Comparison of ENCODE assay signal across 9 cellular contexts in the genomic region with DNA sequence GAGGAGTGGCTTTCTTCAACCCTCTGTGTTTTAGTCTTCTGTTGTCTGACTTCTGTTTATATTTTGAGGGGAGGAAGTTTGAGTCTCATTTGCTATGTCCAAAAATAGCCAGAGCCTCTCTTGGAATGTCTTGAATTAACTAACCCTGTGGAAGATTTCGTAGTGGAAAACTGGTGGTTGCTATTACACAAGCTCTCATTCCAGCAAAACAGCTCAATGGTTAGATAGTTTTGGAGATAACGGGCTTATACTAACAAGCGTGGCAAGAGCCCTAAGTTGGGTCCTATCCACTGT. TPM values are rescaled to one million over a fixed set of nuclear protein-coding genes. Genes with fewer than 3 reads are reported as not detected.
A peak's percentile ranks its signal among the peaks of the same experiment; 100 is the strongest.
DNase-seq lines count a peak whose midpoint lies in the region; ATAC-seq and TF ChIP-seq lines count a peak whose summit lies in the region.
"Had no signal": no experiment of that assay in that cellular context is flagged by ENCODE, and none has a peak within 500 bp of the region (broad histone marks: within the 10 kb centered on the region; RNA-seq: fewer than 3 reads in every experiment).

No MANE protein-coding gene starts in this region.

- 0% methylated on average over 3 of the region's 3 CpGs for WGBS in mammary epithelial cell (ENCODE audit: low coverage, missing lambda C conversion rate)

- DNase-seq in H7 (no peak), mammary epithelial cell (no peak), skeletal muscle cell (ENCODE audit: low read depth) (no peak), amygdala (lab: John Stamatoyannopoulos, UW) (no peak), AG08395 (ENCODE audit: low spot score) (no peak)
- DNase-seq: activated naive CD4-positive, alpha-beta T cell had no signal

- H2AFZ ChIP-seq in mammary epithelial cell (ENCODE audit: low read depth, low read length): peak overlapping the region; percentile 73

- ATAC-seq in GM21737 (IDR thresholded peaks at IDR 0.05; ENCODE audit: unreplicated experiment): no peak
- no peak for ATAC-seq in GM19455 (IDR thresholded peaks at IDR 0.05; ENCODE audit: unreplicated experiment)

- H3K9me3 ChIP-seq in mammary epithelial cell (replicated peaks; ENCODE audit: insufficient read depth, low read length) (no peaks in the 10 kb centered on the region), iPS-18c (ENCODE audit: control insufficient read depth, insufficient read depth, low read length) (no peaks in the 10 kb centered on the region)

- no peak for TF ChIP-seq CTCF in mammary epithelial cell (conservative IDR thresholded peaks at IDR 0.05 in 1 of 2, IDR thresholded peaks at IDR 0.05 in 1 of 2; ENCODE audit: extremely low read depth in 1 of 2, insufficient read depth in 1 of 2, low read depth in 1 of 2, low read length in 2 of 2)

- dilution Hi-C loops in mammary epithelial cell (cut with HindIII; ENCODE audit: low sequenced_read_pairs): loop anchor here (5.0 kb wide), 1 partner anchor 213 kb away; no protein-coding TSS in a partner anchor

- H3K9ac ChIP-seq in mammary epithelial cell (ENCODE audit: insufficient read depth, low read length): peak overlapping the region; percentile 16

- CTCF ChIA-PET in mammary epithelial cell (lab: Charles Lee; ENCODE audit: low non-redundant PET): interaction anchor here (0.8 to 1.0 kb wide), 2 partner anchors 24 to 268 kb away, joined by 4 to 11 read pairs; no protein-coding TSS in a partner anchor

- no TSS peak for BruUV-seq in mammary epithelial cell (replicated peaks; lab: Mats Ljungman, UMichigan)

- H3K36me3 ChIP-seq in H7 (replicated peaks; ENCODE audit: control insufficient read depth, insufficient read depth, low read length): peaks cover 19% of the 10 kb centered on the region
- H3K36me3 ChIP-seq in mammary epithelial cell (ENCODE audit: insufficient read depth, low read length): peaks cover 10% of the 10 kb centered on the region

- peak overlapping the region; percentile 97 for H3K4me2 ChIP-seq in mammary epithelial cell (ENCODE audit: insufficient read depth, low read depth, low read length)

- H3K27me3 ChIP-seq in H7 (ENCODE audit: control insufficient read depth, insufficient read depth, low read length) (no peaks in the 10 kb centered on the region), mammary epithelial cell (ENCODE audit: insufficient read depth, low read length) (no peaks in the 10 kb centered on the region)

- H3K4me3 ChIP-seq in H7 (ENCODE audit: insufficient read depth, low read depth, low read length) (peak overlapping the region; percentile 67; the same call in 1 of the 2 replicates), mammary epithelial cell (replicated peaks in 1 of 3; ENCODE audit: insufficient read depth in 1 of 3, low read depth in 2 of 3, low read length in 3 of 3) (peak overlapping the region; percentile 42 to 77 (median 59)), iPS-18c (ENCODE audit: insufficient read depth, low read depth, low read length) (peak overlapping the region; percentile 65; the same call in 1 of the 2 replicates), skeletal muscle cell (ENCODE audit: low read depth, low read length) (peak overlapping the region; percentile 68)

- intact Hi-C loops in mammary epithelial cell (cut with micrococcal nuclease): no loop called here

- in situ Hi-C loops in mammary epithelial cell (cut with MboI; ENCODE audit: low sequenced_read_pairs in 2 of 2): no loop called here

- H3K27ac ChIP-seq in mammary epithelial cell (ENCODE audit: insufficient read depth, low read depth, low read length): peak overlapping the region; percentile 27

- peaks cover 41% of the 10 kb centered on the region for H3K4me1 ChIP-seq in mammary epithelial cell (ENCODE audit: insufficient read depth, low read length)

- peaks cover 18% of the 10 kb centered on the region for H3K79me2 ChIP-seq in mammary epithelial cell (ENCODE audit: insufficient read depth, low read length)

- H4K20me1 ChIP-seq in mammary epithelial cell (ENCODE audit: insufficient read depth, low read length): no peaks in the 10 kb centered on the region

RNA-seq across cellular contexts. Expression of a gene that starts 1.6 kb away (rescaled TPM):
- 5.8 and 8.3 TPM in 2 replicates for total RNA-seq in H7 (2014; rRNA removed; shearing (Covaris generic))
- 100 to 1,000 TPM; 114 to 225 TPM for total RNA-seq in mammary epithelial cell
- polyA plus RNA-seq in mammary epithelial cell: 29.5 TPM
- polyA minus RNA-seq in mammary epithelial cell: 29.8 TPM

Comparison
In these comparisons a context has a peak if more than half of its experiments do, and no peak if none do; other contexts are left out.
1. RNA of a gene that starts 1.6 kb away (total RNA-seq): 114 to 225 TPM in mammary epithelial cell; 5.8 to 8.3 TPM in H7; every median in the first group is over 10 times any median in the second.
2. Peak in every context shown above with its lines, with median percentiles within 50 percentile points of each other: H3K4me3 ChIP-seq.